In the genomic region with DNA sequence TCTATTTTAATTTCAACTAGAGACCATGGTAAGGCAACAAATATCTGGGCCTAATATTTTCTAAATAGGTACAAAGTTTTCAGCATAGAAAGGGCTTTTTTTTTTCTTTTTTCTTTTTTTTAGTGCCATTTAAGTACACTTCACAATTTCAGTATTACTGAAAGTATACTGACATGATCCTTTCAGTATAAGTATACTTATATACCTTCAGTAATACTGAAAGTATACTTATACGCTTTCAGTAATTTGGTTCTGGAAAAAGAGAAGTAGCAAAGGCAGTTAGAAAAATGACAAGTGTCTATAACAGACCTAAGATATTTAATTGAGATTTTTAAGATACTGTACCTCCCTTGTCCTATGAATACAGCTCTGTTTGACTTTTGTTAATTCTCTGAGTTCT, we compare ENCODE assay signal across 25 cellular contexts.
"Had no signal": no experiment of that assay in that cellular context is flagged by ENCODE, and none has a peak within 500 bp of the region (broad histone marks: within the 10 kb centered on the region; RNA-seq: fewer than 3 reads in every experiment).

No MANE protein-coding gene starts in this region.

- DNase-seq: natural killer cell; occipital lobe; ovary; posterior cingulate gyrus; psoas muscle; right cardiac atrium; right lobe of liver; sigmoid colon; small intestine; stimulated activated CD4-positive, alpha-beta T cell treated with anti-CD3 and anti-CD28 coated beads, Interleukin-15, amount 100 ng/mL, for 24 hours; stimulated activated CD4-positive, alpha-beta T cell treated with anti-CD3 and anti-CD28 coated beads, Interleukin-2, amount 100 ng/mL, for 24 hours; stimulated activated CD4-positive, alpha-beta T cell treated with anti-CD3 and anti-CD28 coated beads, Interleukin-2, amount 100 ng/mL, for 48 hours; stimulated activated CD4-positive, alpha-beta T cell treated with anti-CD3 and anti-CD28 coated beads, Interleukin-4, amount 100 ng/mL, for 24 hours; stimulated activated naive B cell treated with anti-CD40 and anti-IgM and Interleukin-4, amounts not matched to agents 10 μg/mL and 1 μg/mL and 100 μg/mL, for 72 hours; stimulated activated naive CD4-positive, alpha-beta T cell treated with Interleukin-2 at 50 U/mL for 16 hours; stomach; thyroid gland; trophoblast cell; upper lobe of left lung; uterus had no signal

- H3K9me3 ChIP-seq: ovary, psoas muscle, right lobe of liver, sigmoid colon, stomach, thoracic aorta, thyroid gland, tibial nerve, upper lobe of left lung, uterus had no signal

- H3K4me3 ChIP-seq: neural progenitor cell, ovary, psoas muscle, right lobe of liver, sigmoid colon, stomach, thoracic aorta, thyroid gland, tibial nerve, upper lobe of left lung, uterus had no signal

- H3K27me3 ChIP-seq: neural progenitor cell, ovary, right lobe of liver, sigmoid colon, stomach, thyroid gland, tibial nerve, upper lobe of left lung, uterus had no signal

- H3K27ac ChIP-seq: neural progenitor cell, ovary, parathyroid adenoma, psoas muscle, right lobe of liver, sigmoid colon, stomach, thoracic aorta, thyroid gland, tibial nerve, upper lobe of left lung, uterus had no signal

- ATAC-seq: natural killer cell; psoas muscle; right lobe of liver; stimulated activated effector memory CD8-positive, alpha-beta T cell treated with anti-CD3 and anti-CD28 coated beads, Interleukin-12 subunit alpha, Interleukin-12 subunit beta, amount 100 ng/mL, for 72 hours; stimulated activated naive B cell treated with anti-CD40 and anti-IgM and Interleukin-4, amounts not matched to agents 10 μg/mL and 1 μg/mL and 100 μg/mL, for 72 hours had no signal

- H3K79me2 ChIP-seq: parathyroid adenoma had no signal

- H2AFZ ChIP-seq: neural progenitor cell, parathyroid adenoma had no signal

- H3K4me1 ChIP-seq: neural progenitor cell, parathyroid adenoma, psoas muscle, right lobe of liver, sigmoid colon, stomach, thyroid gland, tibial nerve, upper lobe of left lung, uterus had no signal

- H3K4me2 ChIP-seq: neural progenitor cell had no signal

- H3K9ac ChIP-seq: neural progenitor cell, parathyroid adenoma had no signal

- H3K36me3 ChIP-seq: neural progenitor cell, ovary, right lobe of liver, sigmoid colon, stomach, thoracic aorta, thyroid gland, tibial nerve, upper lobe of left lung, uterus had no signal
